8 cellular contexts compared by ENCODE assay signal in genomic region chr20:49188101-49188784, GRCh38. TPM values are rescaled to one million over a fixed set of nuclear protein-coding genes. Genes with fewer than 3 reads are reported as not detected.
DNase-seq lines count a peak whose midpoint lies in the region; ATAC-seq and TF ChIP-seq lines count a peak whose summit lies in the region.

Gene STAU1, minus strand, starts transcription at chr20:49188334. Its CDS starts 22,133 bp downstream, at chr20:49166201.

- peaks cover 0 to 22% of the 10 kb centered on the region in 2 donors for H3K4me1 ChIP-seq in right atrium auricular region
- peaks cover 22% of the 10 kb centered on the region for H3K4me1 ChIP-seq in psoas muscle
- H3K4me1 ChIP-seq in urinary bladder (ENCODE audit: insufficient read depth), result no peaks in the 10 kb centered on the region

- DNase-seq in NCI-H1930 (lab: John Stamatoyannopoulos, UW) (peak; percentile 95 to 97), anterior cingulate cortex (lab: John Stamatoyannopoulos, UW) (peak; percentile 41 to 97 (median 93)), right atrium auricular region (ENCODE audit: low spot score) (peak; percentile 92), psoas muscle (peak; percentile 97 to 98)

- WGBS in psoas muscle, 3 donors, result 0 to 1% (median 0%) methylated on average over 12 to 61 of the region's 61 CpGs
- WGBS in urinary bladder, result under 1% methylated on average over 61 of the region's 61 CpGs

- no peaks in the 10 kb centered on the region for H3K9me3 ChIP-seq in right atrium auricular region
- no peaks in the 10 kb centered on the region for H3K9me3 ChIP-seq in psoas muscle

- TF ChIP-seq CTCF in right atrium auricular region (IDR thresholded peaks at IDR 0.05), result no peak
- TF ChIP-seq CTCF in psoas muscle (IDR thresholded peaks at IDR 0.05), result no peak

- ATAC-seq in GM18502 (IDR thresholded peaks at IDR 0.05; ENCODE audit: poor library complexity, unreplicated experiment) (peak; percentile 92), HG02943 (IDR thresholded peaks at IDR 0.05; ENCODE audit: low read depth, unreplicated experiment) (peak; percentile 78), psoas muscle (peak; percentile 97 to 99 (median 98))

- H3K27me3 ChIP-seq in right atrium auricular region (no peaks in the 10 kb centered on the region), psoas muscle (ENCODE audit: insufficient read depth in 3 of 3, low read length in 2 of 3) (no peaks in the 10 kb centered on the region)

- peak within 1 kb of the TSS; percentile 90 for H3K27ac ChIP-seq in right atrium auricular region
- peak within 1 kb of the TSS; percentile 93 for H3K27ac ChIP-seq in psoas muscle
- H3K27ac ChIP-seq in urinary bladder (ENCODE audit: low read depth), result peak within 1 kb of the TSS; percentile 94

- H3K4me3 ChIP-seq in right atrium auricular region (peak within 1 kb of the TSS; percentile 86 to 89), psoas muscle (peak within 1 kb of the TSS; percentile 71), urinary bladder (ENCODE audit: low read depth, low read length) (peak within 1 kb of the TSS; percentile 100)

- H3K36me3 ChIP-seq in right atrium auricular region, result no peaks in the 10 kb centered on the region
- no peaks in the 10 kb centered on the region for H3K36me3 ChIP-seq in psoas muscle (ENCODE audit: insufficient read depth in 1 of 2, low read depth in 1 of 2)
- no peaks in the 10 kb centered on the region for H3K36me3 ChIP-seq in urinary bladder (ENCODE audit: insufficient read depth)

- intact Hi-C loops in T-helper 2 cell treated with Interferon-gamma antibody and Interleukin-4, amounts not matched to agents 100 ng/mL and 5 ng/mL, for 36 hours (cut with micrococcal nuclease), result loop anchor here (1.0 kb wide), 3 partner anchors 31 to 142 kb away; partner anchors contain the start of genes CSE1L, DDX27 and ZNFX1
- intact Hi-C loops in psoas muscle (cut with DNase I), result no loop called here

RNA-seq across cellular contexts. Expression of gene STAU1, which starts in this region (rescaled TPM):
- 48.6 and 51.0 TPM in 2 replicates for total RNA-seq in T-helper 2 cell treated with Interferon-gamma antibody and Interleukin-4, amounts not matched to agents 100 ng/mL and 5 ng/mL, for 36 hours
- total RNA-seq in right atrium auricular region (10 to 100 TPM; 62.9 to 77.0 TPM), psoas muscle (10 to 100 TPM; 57.5 to 85.2 (median 76.7) TPM), urinary bladder (46.4 TPM)
- polyA plus RNA-seq in psoas muscle (10 to 100 TPM; 30.2 to 58.8 (median 53.7) TPM), urinary bladder (61.0 TPM)

Comparison
In these comparisons a context has a peak if more than half of its experiments do, and no peak if none do; other contexts are left out.
1. Peak in every context shown above with its lines: DNase-seq, ATAC-seq, H3K4me3 ChIP-seq and H3K27ac ChIP-seq.